Comparison of ENCODE assay signal across 2 cellular contexts in the genomic region with DNA sequence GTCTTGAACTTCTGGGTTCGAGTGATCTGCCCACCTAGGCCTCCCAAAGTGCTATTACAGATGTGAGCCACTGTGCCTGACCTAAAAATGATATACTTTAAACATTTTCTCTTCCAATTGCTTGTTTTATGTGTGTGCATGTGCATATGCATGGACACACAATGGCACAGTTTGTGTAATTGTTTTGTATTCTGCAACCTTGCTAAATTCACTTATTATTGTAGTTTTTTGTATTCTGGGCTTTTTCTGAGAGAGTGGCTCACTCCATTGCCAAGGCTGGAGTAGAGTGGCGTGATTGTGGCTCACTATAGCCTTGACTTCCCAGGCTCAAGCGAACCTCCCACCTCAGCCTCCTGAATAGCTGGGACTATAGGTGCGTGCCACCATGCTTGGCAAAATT.
TF ChIP-seq lines count a peak whose summit lies in the region.

No MANE protein-coding gene starts in this region.

TF ChIP-seq in A549, 52 proteins besides CTCF, POLR2A, EP300 and RAD21:
- TF ChIP-seq MAFK (IDR thresholded peaks at IDR 0.05; ENCODE audit: partially characterized antibody): peak; percentile 43
- TF ChIP-seq BHLHE40 (IDR thresholded peaks at IDR 0.05; ENCODE audit: low read depth, low read length): no peak
TF ChIP-seq in A549: peak in this region for 1.

TF ChIP-seq in K562, 482 proteins besides CTCF, POLR2A, EP300 and RAD21:
- TF ChIP-seq, protein P1, sequence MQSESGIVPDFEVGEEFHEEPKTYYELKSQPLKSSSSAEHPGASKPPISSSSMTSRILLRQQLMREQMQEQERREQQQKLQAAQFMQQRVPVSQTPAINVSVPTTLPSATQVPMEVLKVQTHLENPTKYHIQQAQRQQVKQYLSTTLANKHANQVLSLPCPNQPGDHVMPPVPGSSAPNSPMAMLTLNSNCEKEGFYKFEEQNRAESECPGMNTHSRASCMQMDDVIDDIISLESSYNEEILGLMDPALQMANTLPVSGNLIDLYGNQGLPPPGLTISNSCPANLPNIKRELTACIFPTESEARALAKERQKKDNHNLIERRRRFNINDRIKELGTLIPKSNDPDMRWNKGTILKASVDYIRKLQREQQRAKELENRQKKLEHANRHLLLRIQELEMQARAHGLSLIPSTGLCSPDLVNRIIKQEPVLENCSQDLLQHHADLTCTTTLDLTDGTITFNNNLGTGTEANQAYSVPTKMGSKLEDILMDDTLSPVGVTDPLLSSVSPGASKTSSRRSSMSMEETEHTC (IDR thresholded peaks at IDR 0.05): no peak
- TF ChIP-seq ZNF316 (IDR thresholded peaks at IDR 0.05) (peak; percentile 44; the same call in 1 of the 2 replicates), ZNF655 (CRISPR knock-in tag; IDR thresholded peaks at IDR 0.05) (no peak), GTF2F1 (IDR thresholded peaks at IDR 0.05; ENCODE audit: low read depth, low read length) (no peak), NR2F6 (CRISPR knock-in tag; IDR thresholded peaks at IDR 0.05) (no peak), MAFG (tag; conservative IDR thresholded peaks at IDR 0.05) (0 out of 2 replicates have a peak, but pooled peaks have one; percentile 9), FOS (IDR thresholded peaks at IDR 0.05; ENCODE audit: extremely low read depth, insufficient read length) (no peak), C11orf30 (IDR thresholded peaks at IDR 0.05; ENCODE audit: low read depth) (peak; percentile 60), ILF3 (IDR thresholded peaks at IDR 0.05; ENCODE audit: borderline replicate concordance) (no peak)
- TF ChIP-seq, protein P2, sequence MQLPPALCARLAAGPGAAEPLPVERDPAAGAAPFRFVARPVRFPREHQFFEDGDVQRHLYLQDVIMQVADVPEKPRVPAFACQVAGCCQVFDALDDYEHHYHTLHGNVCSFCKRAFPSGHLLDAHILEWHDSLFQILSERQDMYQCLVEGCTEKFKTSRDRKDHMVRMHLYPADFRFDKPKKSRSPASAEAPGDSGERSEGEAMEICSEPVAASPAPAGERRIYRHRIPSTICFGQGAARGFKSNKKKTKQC (CRISPR knock-in tag; IDR thresholded peaks at IDR 0.05): no peak
